Comparison of ENCODE assay signal across 8 cellular contexts in genomic region chr2:131154071-131154531, GRCh38. TPM values are rescaled to one million over a fixed set of nuclear protein-coding genes. Genes with fewer than 3 reads are reported as not detected.
DNase-seq lines count a peak whose midpoint lies in the region; ATAC-seq lines count a peak whose summit lies in the region.

No MANE protein-coding gene starts in this region.

- POLR2A ChIA-PET in activated CD4-positive, alpha-beta memory T cell treated with anti-CD3 and anti-CD28 coated beads, Interleukin-2, amount 10 ng/mL, durations not matched to agents 7 days and 5 days (lab: Charles Lee), result no interaction called here

- no peak overlapping the region for H3K4me3 Mint-ChIP-seq in activated CD4-positive, alpha-beta memory T cell treated with anti-CD3 and anti-CD28 coated beads, Interleukin-2, amount 10 ng/mL, durations not matched to agents 7 days and 5 days

- H3K9me3 Mint-ChIP-seq in activated CD4-positive, alpha-beta memory T cell treated with anti-CD3 and anti-CD28 coated beads, Interleukin-2, amount 10 ng/mL, durations not matched to agents 7 days and 5 days, result no peaks in the 10 kb centered on the region

- peak overlapping the region; percentile 50 for H3K27ac Mint-ChIP-seq in activated CD4-positive, alpha-beta memory T cell treated with anti-CD3 and anti-CD28 coated beads, Interleukin-2, amount 10 ng/mL, durations not matched to agents 7 days and 5 days

- H3K27me3 Mint-ChIP-seq in activated CD4-positive, alpha-beta memory T cell treated with anti-CD3 and anti-CD28 coated beads, Interleukin-2, amount 10 ng/mL, durations not matched to agents 7 days and 5 days, result peaks cover 2% of the 10 kb centered on the region

- peak; percentile 95 for ATAC-seq in GM19438 (IDR thresholded peaks at IDR 0.05; ENCODE audit: low read depth, unreplicated experiment)
- ATAC-seq in HG03457 (IDR thresholded peaks at IDR 0.05; ENCODE audit: unreplicated experiment), result peak; percentile 90

- peaks cover 9% of the 10 kb centered on the region for H3K36me3 Mint-ChIP-seq in activated CD4-positive, alpha-beta memory T cell treated with anti-CD3 and anti-CD28 coated beads, Interleukin-2, amount 10 ng/mL, durations not matched to agents 7 days and 5 days (ENCODE audit: low read depth)

- H3K4me1 Mint-ChIP-seq in activated CD4-positive, alpha-beta memory T cell treated with anti-CD3 and anti-CD28 coated beads, Interleukin-2, amount 10 ng/mL, durations not matched to agents 7 days and 5 days, result peaks cover 28% of the 10 kb centered on the region

- CTCF ChIA-PET in activated CD4-positive, alpha-beta memory T cell treated with anti-CD3 and anti-CD28 coated beads, Interleukin-2, amount 10 ng/mL, durations not matched to agents 7 days and 5 days (lab: Charles Lee), result interaction anchor here (0.6 to 2.1 kb wide), 13 partner anchors 12 to 598 kb away, joined by 3 to 17 read pairs (median 3); no protein-coding TSS in a partner anchor

- in situ Hi-C loops in Caki2 (cut with HindIII; ENCODE audit: low pct_unique_long_range_greater_than_20kb, low sequenced_read_pairs), result no loop called here

- DNase-seq in Caki2 (ENCODE audit: low read depth), result peak; percentile 70
- peak; percentile 64 for DNase-seq in NCI-H69 (lab: John Stamatoyannopoulos, UW)
- peak; percentile 75 for DNase-seq in activated CD4-positive, alpha-beta memory T cell treated with anti-CD3 and anti-CD28 coated beads, Interleukin-2, amount 10 ng/mL, durations not matched to agents 7 days and 5 days
- DNase-seq in effector CD4-positive, alpha-beta T cell, result peak; percentile 44
- peak; percentile 46 for DNase-seq in middle frontal gyrus (ENCODE audit: extremely low spot score, low spot score)
- DNase-seq in stimulated activated CD8-positive, alpha-beta memory T cell treated with anti-CD3 and anti-CD28 coated beads, Interleukin-7, amount 100 ng/mL, for 24 hours (ENCODE audit: low read depth), result peak; percentile 55

RNA-seq across cellular contexts. Expression of gene PLEKHB2, which starts 49.0 kb away (rescaled TPM):
- 116 and 147 TPM in 2 replicates for total RNA-seq in Caki2 (2014; rRNA removed; shearing (Covaris generic); ENCODE audit: low replicate concordance)
- total RNA-seq in activated CD4-positive, alpha-beta memory T cell treated with anti-CD3 and anti-CD28 coated beads, Interleukin-2, amount 10 ng/mL, durations not matched to agents 7 days and 5 days, result 10 to 100 TPM; 72.0 to 73.0 TPM

RNA-seq across cellular contexts. Expression of gene POTEE, which starts 55.2 kb away (rescaled TPM):
- 0.10 and 0.67 TPM in 2 replicates for total RNA-seq in Caki2 (2014; rRNA removed; shearing (Covaris generic); ENCODE audit: low replicate concordance)
- under 1 TPM; 0.73 to 0.83 TPM for total RNA-seq in activated CD4-positive, alpha-beta memory T cell treated with anti-CD3 and anti-CD28 coated beads, Interleukin-2, amount 10 ng/mL, durations not matched to agents 7 days and 5 days

Comparison
In these comparisons a context has a peak if more than half of its experiments do, and no peak if none do; other contexts are left out.
1. Peak in every context shown above with its lines: DNase-seq and ATAC-seq.